ENCODE assay signal across 8 cellular contexts in the genomic region with DNA sequence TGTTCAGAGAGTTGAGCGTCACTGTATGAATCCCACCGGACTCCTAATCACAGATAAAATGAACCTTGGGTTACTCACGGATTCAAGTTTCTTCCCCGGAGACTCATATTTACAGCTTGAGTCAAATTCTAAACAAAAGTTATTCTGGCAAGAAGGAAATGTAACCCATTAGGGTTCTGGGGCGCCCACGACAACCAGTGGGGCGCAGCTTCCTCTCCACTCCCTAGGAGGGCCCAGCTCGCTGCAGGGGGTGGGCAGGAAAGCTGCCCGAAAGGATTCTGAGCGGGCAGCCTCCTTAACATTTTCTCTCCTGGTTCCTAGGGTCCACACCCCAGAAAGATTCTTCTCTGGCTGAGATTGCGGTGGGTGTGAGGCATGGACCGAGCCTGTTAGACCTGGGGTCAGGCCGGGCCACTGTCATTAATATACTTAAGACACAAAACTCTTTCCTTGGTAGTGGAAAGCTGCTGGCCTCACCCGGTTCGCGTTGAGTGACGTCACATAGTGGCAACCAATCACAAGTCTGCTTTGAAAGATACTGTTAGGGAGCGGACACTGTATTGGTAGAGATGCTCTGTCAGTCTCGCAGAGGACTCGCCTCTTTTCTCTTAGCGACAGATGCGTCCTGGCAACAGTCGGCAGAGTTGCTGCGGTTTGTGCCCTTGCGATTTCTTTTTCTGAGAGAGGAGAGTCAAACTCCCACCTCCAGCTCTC. TPM values are rescaled to one million over a fixed set of nuclear protein-coding genes. Genes with fewer than 3 reads are reported as not detected.
DNase-seq lines count a peak whose midpoint lies in the region; ATAC-seq, FAIRE-seq and TF ChIP-seq lines count a peak whose summit lies in the region.

No MANE protein-coding gene starts in this region.

- no peaks in the 10 kb centered on the region for H3K36me3 ChIP-seq in neuronal stem cell (replicated peaks in 1 of 2; ENCODE audit: control insufficient read depth in 2 of 2, insufficient read depth in 2 of 2, low read length in 2 of 2)

- H2BK5ac ChIP-seq in neuronal stem cell (ENCODE audit: low read length) = no peak overlapping the region

- no peaks in the 10 kb centered on the region for H3K79me1 ChIP-seq in neuronal stem cell (ENCODE audit: low read depth, low read length)

- H3K27me3 Mint-ChIP-seq in Calu3 (ENCODE audit: unreplicated experiment) = no peaks in the 10 kb centered on the region

- no peak overlapping the region for H3K4ac ChIP-seq in neuronal stem cell (ENCODE audit: low read length)

- no peak overlapping the region for H4K8ac ChIP-seq in neuronal stem cell (ENCODE audit: low read depth, low read length)

- H3K27ac Mint-ChIP-seq in Calu3 (ENCODE audit: unreplicated experiment) = peak overlapping the region; percentile 89

- no TSS peak for BruUV-seq in Calu3 (replicated peaks; lab: Mats Ljungman, UMichigan)

- no peak overlapping the region for H2BK120ac ChIP-seq in neuronal stem cell (ENCODE audit: low read depth, low read length)

- peak overlapping the region; percentile 92 for H2AFZ ChIP-seq in neuronal stem cell (ENCODE audit: low read length)

- peak; percentile 92 for DNase-seq in Calu3
- DNase-seq in HuH-7 (ENCODE audit: low spot score) = peak; percentile 70
- peak; percentile 98 for DNase-seq in RKO (ENCODE audit: low spot score)
- DNase-seq in activated gamma-delta T cell treated with anti-CD3 and anti-CD28 coated beads, Interleukin-2, amount 50 U/mL, for 16 hours (ENCODE audit: low read depth) = peak; percentile 73
- DNase-seq in frontal cortex (ENCODE audit: low spot score in 2 of 2) = peak; percentile 75 to 87
- DNase-seq in neuronal stem cell (ENCODE audit: low spot score) = peak; percentile 97
- peak; percentile 98 for DNase-seq in stromal cell of bone marrow (ENCODE audit: low read depth)

- H3K27ac ChIP-seq in neuronal stem cell (replicated peaks; ENCODE audit: low read length) = no peak overlapping the region

- peaks cover 18% of the 10 kb centered on the region for H3K36me3 Mint-ChIP-seq in Calu3 (ENCODE audit: insufficient read depth, unreplicated experiment)

- no peak overlapping the region for H2AK5ac ChIP-seq in neuronal stem cell (ENCODE audit: low read depth, low read length)

- no peak overlapping the region for H3K14ac ChIP-seq in neuronal stem cell (ENCODE audit: low read length)

- ATAC-seq in GM21515 (IDR thresholded peaks at IDR 0.05; ENCODE audit: unreplicated experiment) = peak; percentile 100

- no peaks in the 10 kb centered on the region for H3K4me1 Mint-ChIP-seq in Calu3 (ENCODE audit: low read depth, unreplicated experiment)

- peak overlapping the region; percentile 43 to 80 for H3K4me3 ChIP-seq in neuronal stem cell (ENCODE audit: low read length in 2 of 2)

- H3K27me3 ChIP-seq in neuronal stem cell (ENCODE audit: control insufficient read depth in 3 of 3, insufficient read depth in 3 of 3, low read depth in 1 of 3, low read length in 3 of 3) = peaks cover 0 to 3% (median 2%) of the 10 kb centered on the region in 3 experiments

- no peak overlapping the region for H3K23ac ChIP-seq in neuronal stem cell (ENCODE audit: low read depth, low read length, poor library complexity)

- intact Hi-C loops in Calu3 (cut with micrococcal nuclease; ENCODE audit: unreplicated experiment) = no loop called here

- no peaks in the 10 kb centered on the region for H3K9me3 ChIP-seq in neuronal stem cell (replicated peaks in 1 of 2; ENCODE audit: control insufficient read depth in 2 of 2, insufficient read depth in 1 of 2, low read depth in 1 of 2, low read length in 2 of 2)

- H3K4me3 Mint-ChIP-seq in Calu3 (ENCODE audit: low read depth, unreplicated experiment) = peak overlapping the region; percentile 76

- TF ChIP-seq CTCF in Calu3 (IDR thresholded peaks at IDR 0.05; ENCODE audit: unreplicated experiment) = no peak

- no peak overlapping the region for H3K18ac ChIP-seq in neuronal stem cell (ENCODE audit: low read length)

- H2BK12ac ChIP-seq in neuronal stem cell (ENCODE audit: low read length) = no peak overlapping the region

- peak; percentile 36 for FAIRE-seq in frontal cortex (lab: Jason Lieb, UNC)

- H2BK15ac ChIP-seq in neuronal stem cell (ENCODE audit: low read length) = no peak overlapping the region

- H3K9ac ChIP-seq in neuronal stem cell (ENCODE audit: low read depth, low read length, poor library complexity) = no peak overlapping the region

- no peaks in the 10 kb centered on the region for H3K9me3 Mint-ChIP-seq in Calu3 (ENCODE audit: low read depth, unreplicated experiment)

- no peaks in the 10 kb centered on the region for H3K4me1 ChIP-seq in neuronal stem cell (ENCODE audit: control insufficient read depth in 2 of 2, insufficient read depth in 1 of 2, low read depth in 1 of 2, low read length in 2 of 2)

- CTCF ChIA-PET in Calu3 (lab: Charles Lee) = interaction anchor here (1.2 to 1.6 kb wide), 2 partner anchors 117 to 193 kb away, joined by 6 to 8 read pairs; no protein-coding TSS in a partner anchor

- peak overlapping the region; percentile 80 for H3K4me2 ChIP-seq in neuronal stem cell (ENCODE audit: insufficient read depth, low read length, poor library complexity, severe bottlenecking)

- WGBS in neuronal stem cell (ENCODE audit: extremely low coverage in 2 of 2, insufficient read length in 2 of 2, insufficient replicate concordance in 1 of 2), 2 donors = no CpG with 5 or more reads among the region's 25 CpGs

- no peak overlapping the region for H4K91ac ChIP-seq in neuronal stem cell (ENCODE audit: low read depth, low read length, poor library complexity)

RNA-seq across cellular contexts. Expression of a gene that starts 13.6 kb away (rescaled TPM):
- total RNA-seq in Calu3 (2022) = 12.4 and 14.1 TPM in 2 replicates
- not detected for total RNA-seq in frontal cortex
- polyA plus RNA-seq in neuronal stem cell (2013, experiment 1 of 2) = 0.24 TPM
- 0.17 TPM for polyA plus RNA-seq in neuronal stem cell (2013, experiment 2 of 2)

Comparison
In these comparisons a context has a peak if more than half of its experiments do, and no peak if none do; other contexts are left out.
1. RNA of a gene that starts 13.6 kb away (total RNA-seq): 12.4 to 14.1 TPM in Calu3; not detected in frontal cortex (single experiment); every median in the first group is over 10 times any median in the second.
2. Peak in every context shown above with its lines, with median percentiles within 50 percentile points of each other: DNase-seq.